22 cellular contexts compared by ENCODE assay signal in genomic region chr11:120655589-120655988, GRCh38.
"Had no signal": no experiment of that assay in that cellular context is flagged by ENCODE, and none has a peak within 500 bp of the region (broad histone marks: within the 10 kb centered on the region; RNA-seq: fewer than 3 reads in every experiment).

No MANE protein-coding gene starts in this region.

- H3K27ac ChIP-seq: brain microvascular endothelial cell, suprapubic skin, tibial artery, upper lobe of right lung had no signal

- H3K4me1 Mint-ChIP-seq: activated naive CD8-positive, alpha-beta T cell treated with anti-CD3 and anti-CD28 coated beads for 36 hours had no signal

- H3K36me3 ChIP-seq: brain microvascular endothelial cell, suprapubic skin, tibial artery, upper lobe of right lung had no signal

- ATAC-seq: esophagus mucosa, right cardiac atrium, upper lobe of right lung had no signal

- H3K9me3 Mint-ChIP-seq: activated naive CD4-positive, alpha-beta T cell treated with anti-CD3 and anti-CD28 coated beads for 36 hours; activated naive CD8-positive, alpha-beta T cell treated with anti-CD3 and anti-CD28 coated beads for 36 hours; endodermal cell; natural killer cell; T-helper 1 cell treated with Interleukin-12 subunit alpha and Interleukin-12 subunit beta and Interleukin-4 antibody, amounts not matched to agents 30 μg/mL and 1 μg/mL, for 36 hours had no signal

- H3K4me3 ChIP-seq: suprapubic skin, tibial artery, upper lobe of right lung had no signal

- H3K36me3 Mint-ChIP-seq: activated naive CD8-positive, alpha-beta T cell treated with anti-CD3 and anti-CD28 coated beads for 36 hours; natural killer cell had no signal

- H3K4me1 ChIP-seq: suprapubic skin, tibial artery, upper lobe of right lung had no signal

- DNase-seq: activated CD4-positive, alpha-beta T cell treated with anti-CD3 and anti-CD28 coated beads for 4 hours; activated CD4-positive, alpha-beta T cell treated with anti-CD3 and anti-CD28 coated beads, Interleukin-2, amount 50 U/mL, for 4 hours; activated CD8-positive, alpha-beta memory T cell treated with anti-CD3 and anti-CD28 coated beads for 24 hours; activated effector memory CD4-positive, alpha-beta T cell treated with anti-CD3 and anti-CD28 coated beads, Interleukin-2, amount 50 U/mL, for 16 hours; activated naive CD4-positive, alpha-beta T cell treated with anti-CD3 and anti-CD28 coated beads for 36 hours; activated naive CD8-positive, alpha-beta T cell treated with anti-CD3 and anti-CD28 coated beads for 36 hours; brain microvascular endothelial cell; caudate nucleus; endodermal cell; foreskin fibroblast; hippocampal formation; natural killer cell; posterior cingulate gyrus; right cardiac atrium; stimulated activated CD4-positive, alpha-beta T cell treated with anti-CD3 and anti-CD28 coated beads, Interleukin-15, amount 100 ng/mL, for 24 hours; stimulated activated naive CD4-positive, alpha-beta T cell; T-helper 9 cell; tibial artery; upper lobe of right lung had no signal

- H3K27ac Mint-ChIP-seq: activated naive CD4-positive, alpha-beta T cell treated with anti-CD3 and anti-CD28 coated beads for 36 hours; activated naive CD8-positive, alpha-beta T cell treated with anti-CD3 and anti-CD28 coated beads for 36 hours; endodermal cell; T-helper 1 cell treated with Interleukin-12 subunit alpha and Interleukin-12 subunit beta and Interleukin-4 antibody, amounts not matched to agents 30 μg/mL and 1 μg/mL, for 36 hours had no signal

- H3K27me3 ChIP-seq: brain microvascular endothelial cell, upper lobe of right lung had no signal

- H3K4me3 Mint-ChIP-seq: activated naive CD4-positive, alpha-beta T cell treated with anti-CD3 and anti-CD28 coated beads for 36 hours; activated naive CD8-positive, alpha-beta T cell treated with anti-CD3 and anti-CD28 coated beads for 36 hours; endodermal cell; natural killer cell; T-helper 1 cell treated with Interleukin-12 subunit alpha and Interleukin-12 subunit beta and Interleukin-4 antibody, amounts not matched to agents 30 μg/mL and 1 μg/mL, for 36 hours had no signal

- H3K9me3 ChIP-seq: suprapubic skin, tibial artery, upper lobe of right lung had no signal
